1 cellular context compared by ENCODE assay signal in genomic region chr11:119125849-119126248, GRCh38.
TF ChIP-seq lines count a peak whose summit lies in the region.

No MANE protein-coding gene starts in this region.

TF ChIP-seq in HCT116, 20 proteins besides CTCF, POLR2A, EP300 and RAD21:
- TF ChIP-seq TCF7L2 (IDR thresholded peaks at IDR 0.05; ENCODE audit: borderline replicate concordance, extremely low read depth, insufficient read depth, insufficient read length) (no peak), ELF1 (IDR thresholded peaks at IDR 0.05; ENCODE audit: borderline replicate concordance, low read depth) (no peak), POLR2AphosphoS5 (IDR thresholded peaks at IDR 0.05; ENCODE audit: low read depth, low read length) (no peak), SP1 (IDR thresholded peaks at IDR 0.05; ENCODE audit: low read depth) (no peak)
- TF ChIP-seq, protein P1, sequence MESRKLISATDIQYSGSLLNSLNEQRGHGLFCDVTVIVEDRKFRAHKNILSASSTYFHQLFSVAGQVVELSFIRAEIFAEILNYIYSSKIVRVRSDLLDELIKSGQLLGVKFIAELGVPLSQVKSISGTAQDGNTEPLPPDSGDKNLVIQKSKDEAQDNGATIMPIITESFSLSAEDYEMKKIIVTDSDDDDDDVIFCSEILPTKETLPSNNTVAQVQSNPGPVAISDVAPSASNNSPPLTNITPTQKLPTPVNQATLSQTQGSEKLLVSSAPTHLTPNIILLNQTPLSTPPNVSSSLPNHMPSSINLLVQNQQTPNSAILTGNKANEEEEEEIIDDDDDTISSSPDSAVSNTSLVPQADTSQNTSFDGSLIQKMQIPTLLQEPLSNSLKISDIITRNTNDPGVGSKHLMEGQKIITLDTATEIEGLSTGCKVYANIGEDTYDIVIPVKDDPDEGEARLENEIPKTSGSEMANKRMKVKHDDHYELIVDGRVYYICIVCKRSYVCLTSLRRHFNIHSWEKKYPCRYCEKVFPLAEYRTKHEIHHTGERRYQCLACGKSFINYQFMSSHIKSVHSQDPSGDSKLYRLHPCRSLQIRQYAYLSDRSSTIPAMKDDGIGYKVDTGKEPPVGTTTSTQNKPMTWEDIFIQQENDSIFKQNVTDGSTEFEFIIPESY (IDR thresholded peaks at IDR 0.05; ENCODE audit: extremely low read depth, insufficient replicate concordance, low read length) = no peak
